1 cellular context compared by ENCODE assay signal in the genomic region with DNA sequence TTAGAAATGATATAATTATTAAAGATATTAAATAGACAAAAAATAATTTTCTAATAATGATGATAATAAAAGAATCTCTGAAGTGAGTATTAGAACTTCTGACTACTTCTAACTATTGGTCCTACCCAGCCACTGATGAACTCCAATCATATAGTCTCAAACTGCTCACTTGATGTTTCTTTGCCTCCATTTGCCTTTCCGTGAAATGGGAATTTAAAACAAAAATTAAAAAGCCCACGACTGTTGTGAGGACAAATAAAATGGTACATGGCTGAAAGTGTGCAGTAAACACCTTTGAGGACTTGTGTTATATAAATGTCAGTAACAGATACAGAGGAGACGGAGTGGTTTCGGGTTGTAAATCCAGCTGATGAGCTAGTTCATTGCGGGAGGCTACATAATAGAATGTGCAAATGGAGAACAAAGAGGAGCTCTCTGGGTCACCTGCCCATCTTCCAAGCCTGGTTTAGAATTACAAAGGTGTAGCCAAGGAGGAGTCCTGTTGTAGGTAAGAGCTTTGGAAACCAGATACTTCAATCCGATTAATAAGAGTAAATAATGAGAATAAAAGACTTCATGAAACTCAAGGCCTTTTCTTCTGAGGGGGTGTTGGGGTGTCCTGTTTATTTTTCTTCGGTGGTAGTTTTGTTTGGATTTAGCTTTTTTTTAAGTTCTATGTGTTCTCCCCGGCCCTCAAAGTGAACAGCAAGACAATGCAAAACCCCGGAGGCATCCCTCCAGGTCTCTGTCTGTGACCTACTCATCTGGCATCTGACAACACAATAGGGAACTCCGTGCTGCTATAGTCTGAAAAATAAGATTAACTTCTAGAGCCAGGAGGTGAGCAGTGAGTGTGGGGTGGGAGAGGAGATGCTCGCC.
TF ChIP-seq lines count a peak whose summit lies in the region.

No MANE protein-coding gene starts in this region.

TF ChIP-seq in H1, 55 proteins besides CTCF, POLR2A, EP300 and RAD21:
- TF ChIP-seq KDM1A (IDR thresholded peaks at IDR 0.05; ENCODE audit: borderline replicate concordance, low read length) (peak; percentile 79), GTF2F1 (IDR thresholded peaks at IDR 0.05; ENCODE audit: borderline replicate concordance, low read depth, low read length) (no peak), CEBPB (IDR thresholded peaks at IDR 0.05; ENCODE audit: low read depth, low read length) (no peak), HDAC2 (IDR thresholded peaks at IDR 0.05; ENCODE audit: borderline replicate concordance in 1 of 2, low read depth in 2 of 2, low read length in 2 of 2) (peak in 1 of 2 experiments; percentile 34; a peak in 1 of 4 replicates), TBP (IDR thresholded peaks at IDR 0.05; ENCODE audit: low read depth, low read length) (no peak), CREB1 (IDR thresholded peaks at IDR 0.05) (no peak), CBX5 (IDR thresholded peaks at IDR 0.05; ENCODE audit: low read depth, low read length) (no peak), SAP30 (IDR thresholded peaks at IDR 0.05; ENCODE audit: insufficient read depth, insufficient replicate concordance, low read length) (no peak)
- TF ChIP-seq, protein P1, sequence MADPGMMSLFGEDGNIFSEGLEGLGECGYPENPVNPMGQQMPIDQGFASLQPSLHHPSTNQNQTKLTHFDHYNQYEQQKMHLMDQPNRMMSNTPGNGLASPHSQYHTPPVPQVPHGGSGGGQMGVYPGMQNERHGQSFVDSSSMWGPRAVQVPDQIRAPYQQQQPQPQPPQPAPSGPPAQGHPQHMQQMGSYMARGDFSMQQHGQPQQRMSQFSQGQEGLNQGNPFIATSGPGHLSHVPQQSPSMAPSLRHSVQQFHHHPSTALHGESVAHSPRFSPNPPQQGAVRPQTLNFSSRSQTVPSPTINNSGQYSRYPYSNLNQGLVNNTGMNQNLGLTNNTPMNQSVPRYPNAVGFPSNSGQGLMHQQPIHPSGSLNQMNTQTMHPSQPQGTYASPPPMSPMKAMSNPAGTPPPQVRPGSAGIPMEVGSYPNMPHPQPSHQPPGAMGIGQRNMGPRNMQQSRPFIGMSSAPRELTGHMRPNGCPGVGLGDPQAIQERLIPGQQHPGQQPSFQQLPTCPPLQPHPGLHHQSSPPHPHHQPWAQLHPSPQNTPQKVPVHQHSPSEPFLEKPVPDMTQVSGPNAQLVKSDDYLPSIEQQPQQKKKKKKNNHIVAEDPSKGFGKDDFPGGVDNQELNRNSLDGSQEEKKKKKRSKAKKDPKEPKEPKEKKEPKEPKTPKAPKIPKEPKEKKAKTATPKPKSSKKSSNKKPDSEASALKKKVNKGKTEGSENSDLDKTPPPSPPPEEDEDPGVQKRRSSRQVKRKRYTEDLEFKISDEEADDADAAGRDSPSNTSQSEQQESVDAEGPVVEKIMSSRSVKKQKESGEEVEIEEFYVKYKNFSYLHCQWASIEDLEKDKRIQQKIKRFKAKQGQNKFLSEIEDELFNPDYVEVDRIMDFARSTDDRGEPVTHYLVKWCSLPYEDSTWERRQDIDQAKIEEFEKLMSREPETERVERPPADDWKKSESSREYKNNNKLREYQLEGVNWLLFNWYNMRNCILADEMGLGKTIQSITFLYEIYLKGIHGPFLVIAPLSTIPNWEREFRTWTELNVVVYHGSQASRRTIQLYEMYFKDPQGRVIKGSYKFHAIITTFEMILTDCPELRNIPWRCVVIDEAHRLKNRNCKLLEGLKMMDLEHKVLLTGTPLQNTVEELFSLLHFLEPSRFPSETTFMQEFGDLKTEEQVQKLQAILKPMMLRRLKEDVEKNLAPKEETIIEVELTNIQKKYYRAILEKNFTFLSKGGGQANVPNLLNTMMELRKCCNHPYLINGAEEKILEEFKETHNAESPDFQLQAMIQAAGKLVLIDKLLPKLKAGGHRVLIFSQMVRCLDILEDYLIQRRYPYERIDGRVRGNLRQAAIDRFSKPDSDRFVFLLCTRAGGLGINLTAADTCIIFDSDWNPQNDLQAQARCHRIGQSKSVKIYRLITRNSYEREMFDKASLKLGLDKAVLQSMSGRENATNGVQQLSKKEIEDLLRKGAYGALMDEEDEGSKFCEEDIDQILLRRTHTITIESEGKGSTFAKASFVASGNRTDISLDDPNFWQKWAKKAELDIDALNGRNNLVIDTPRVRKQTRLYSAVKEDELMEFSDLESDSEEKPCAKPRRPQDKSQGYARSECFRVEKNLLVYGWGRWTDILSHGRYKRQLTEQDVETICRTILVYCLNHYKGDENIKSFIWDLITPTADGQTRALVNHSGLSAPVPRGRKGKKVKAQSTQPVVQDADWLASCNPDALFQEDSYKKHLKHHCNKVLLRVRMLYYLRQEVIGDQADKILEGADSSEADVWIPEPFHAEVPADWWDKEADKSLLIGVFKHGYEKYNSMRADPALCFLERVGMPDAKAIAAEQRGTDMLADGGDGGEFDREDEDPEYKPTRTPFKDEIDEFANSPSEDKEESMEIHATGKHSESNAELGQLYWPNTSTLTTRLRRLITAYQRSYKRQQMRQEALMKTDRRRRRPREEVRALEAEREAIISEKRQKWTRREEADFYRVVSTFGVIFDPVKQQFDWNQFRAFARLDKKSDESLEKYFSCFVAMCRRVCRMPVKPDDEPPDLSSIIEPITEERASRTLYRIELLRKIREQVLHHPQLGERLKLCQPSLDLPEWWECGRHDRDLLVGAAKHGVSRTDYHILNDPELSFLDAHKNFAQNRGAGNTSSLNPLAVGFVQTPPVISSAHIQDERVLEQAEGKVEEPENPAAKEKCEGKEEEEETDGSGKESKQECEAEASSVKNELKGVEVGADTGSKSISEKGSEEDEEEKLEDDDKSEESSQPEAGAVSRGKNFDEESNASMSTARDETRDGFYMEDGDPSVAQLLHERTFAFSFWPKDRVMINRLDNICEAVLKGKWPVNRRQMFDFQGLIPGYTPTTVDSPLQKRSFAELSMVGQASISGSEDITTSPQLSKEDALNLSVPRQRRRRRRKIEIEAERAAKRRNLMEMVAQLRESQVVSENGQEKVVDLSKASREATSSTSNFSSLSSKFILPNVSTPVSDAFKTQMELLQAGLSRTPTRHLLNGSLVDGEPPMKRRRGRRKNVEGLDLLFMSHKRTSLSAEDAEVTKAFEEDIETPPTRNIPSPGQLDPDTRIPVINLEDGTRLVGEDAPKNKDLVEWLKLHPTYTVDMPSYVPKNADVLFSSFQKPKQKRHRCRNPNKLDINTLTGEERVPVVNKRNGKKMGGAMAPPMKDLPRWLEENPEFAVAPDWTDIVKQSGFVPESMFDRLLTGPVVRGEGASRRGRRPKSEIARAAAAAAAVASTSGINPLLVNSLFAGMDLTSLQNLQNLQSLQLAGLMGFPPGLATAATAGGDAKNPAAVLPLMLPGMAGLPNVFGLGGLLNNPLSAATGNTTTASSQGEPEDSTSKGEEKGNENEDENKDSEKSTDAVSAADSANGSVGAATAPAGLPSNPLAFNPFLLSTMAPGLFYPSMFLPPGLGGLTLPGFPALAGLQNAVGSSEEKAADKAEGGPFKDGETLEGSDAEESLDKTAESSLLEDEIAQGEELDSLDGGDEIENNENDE (IDR thresholded peaks at IDR 0.05; ENCODE audit: insufficient replicate concordance, low read length), result no peak
TF ChIP-seq in H1: peak in this region for 2.
